ENCODE assay signal across 13 cellular contexts in the genomic region with DNA sequence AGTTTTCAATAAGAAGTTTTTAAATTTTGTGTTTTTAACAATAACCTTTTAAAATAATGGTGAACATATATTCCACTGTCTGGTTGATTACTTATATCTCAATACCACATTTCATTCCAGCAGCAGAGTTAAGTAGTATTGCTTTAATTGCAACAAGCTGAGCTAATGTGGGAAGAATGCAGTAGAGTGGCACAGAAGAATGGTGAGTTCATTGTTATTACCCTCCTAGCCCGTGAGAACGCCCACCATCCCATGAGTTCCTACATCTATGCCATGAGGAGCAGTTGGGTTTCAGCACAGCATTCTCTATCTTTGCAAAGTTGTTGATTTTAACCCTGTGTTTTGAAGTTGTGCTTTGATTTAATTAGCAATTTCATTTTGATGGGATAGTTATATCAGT. TPM values are rescaled to one million over a fixed set of nuclear protein-coding genes. Genes with fewer than 3 reads are reported as not detected.
DNase-seq lines count a peak whose midpoint lies in the region; ATAC-seq and TF ChIP-seq lines count a peak whose summit lies in the region.
"Had no signal": no experiment of that assay in that cellular context is flagged by ENCODE, and none has a peak within 500 bp of the region (broad histone marks: within the 10 kb centered on the region; RNA-seq: fewer than 3 reads in every experiment).

No MANE protein-coding gene starts in this region.

- TF ChIP-seq POLR2A in gastrocnemius medialis (IDR thresholded peaks at IDR 0.05) = no peak

- intact Hi-C loops in posterior cingulate gyrus (cut with DNase I) = no loop called here
- intact Hi-C loops in gastrocnemius medialis (cut with DNase I; ENCODE audit: low total_unique reads) = no loop called here

- no peaks in the 10 kb centered on the region for H3K9me3 Mint-ChIP-seq in endothelial cell (ENCODE audit: unreplicated experiment)
- H3K9me3 Mint-ChIP-seq: CD4-positive, alpha-beta T cell; memory B cell; stimulated activated memory B cell treated with anti-CD40 and anti-IgM and Interleukin-4, amounts not matched to agents 10 μg/mL and 1 μg/mL and 100 μg/mL, for 72 hours had no signal

- peaks cover 5% of the 10 kb centered on the region for H3K27me3 Mint-ChIP-seq in endothelial cell (ENCODE audit: unreplicated experiment)
- H3K27me3 Mint-ChIP-seq: CD4-positive, alpha-beta T cell; stimulated activated memory B cell treated with anti-CD40 and anti-IgM and Interleukin-4, amounts not matched to agents 10 μg/mL and 1 μg/mL and 100 μg/mL, for 72 hours had no signal

- H3K36me3 ChIP-seq in gastrocnemius medialis = no peaks in the 10 kb centered on the region

- peaks cover 12% of the 10 kb centered on the region for H3K4me1 Mint-ChIP-seq in endothelial cell (ENCODE audit: unreplicated experiment)
- H3K4me1 Mint-ChIP-seq: activated CD4-positive, alpha-beta T cell treated with anti-CD3 and anti-CD28 coated beads for 36 hours; memory B cell; stimulated activated memory B cell treated with anti-CD40 and anti-IgM and Interleukin-4, amounts not matched to agents 10 μg/mL and 1 μg/mL and 100 μg/mL, for 72 hours had no signal

- no peak overlapping the region for H3K4me3 ChIP-seq in AG09309 (ENCODE audit: control insufficient read depth, low read depth, low read length)
- no peak overlapping the region for H3K4me3 ChIP-seq in cardiac fibroblast (replicated peaks in 1 of 2; ENCODE audit: low read depth in 2 of 2, low read length in 2 of 2)
- no peak overlapping the region for H3K4me3 ChIP-seq in gastrocnemius medialis

- no peak overlapping the region for H3K4me3 Mint-ChIP-seq in endothelial cell (ENCODE audit: unreplicated experiment)
- H3K4me3 Mint-ChIP-seq: activated CD4-positive, alpha-beta T cell treated with anti-CD3 and anti-CD28 coated beads for 36 hours; CD4-positive, alpha-beta T cell; memory B cell; stimulated activated memory B cell treated with anti-CD40 and anti-IgM and Interleukin-4, amounts not matched to agents 10 μg/mL and 1 μg/mL and 100 μg/mL, for 72 hours had no signal

- H3K27me3 ChIP-seq in gastrocnemius medialis = no peaks in the 10 kb centered on the region

- no peaks in the 10 kb centered on the region for H3K9me3 ChIP-seq in gastrocnemius medialis

- H3K4me1 ChIP-seq in gastrocnemius medialis = no peaks in the 10 kb centered on the region

- ATAC-seq in gastrocnemius medialis = no peak
- ATAC-seq: activated CD4-positive, alpha-beta T cell treated with anti-CD3 and anti-CD28 coated beads for 36 hours; stimulated activated memory B cell treated with anti-CD40 and anti-IgM and Interleukin-4, amounts not matched to agents 10 μg/mL and 1 μg/mL and 100 μg/mL, for 72 hours had no signal

- in situ Hi-C loops in gastrocnemius medialis (cut with MboI; ENCODE audit: low sequenced_read_pairs in 4 of 4) = no loop called here

- H3K27ac Mint-ChIP-seq in endothelial cell (ENCODE audit: unreplicated experiment) = no peak overlapping the region
- H3K27ac Mint-ChIP-seq: activated CD4-positive, alpha-beta T cell treated with anti-CD3 and anti-CD28 coated beads for 36 hours; CD4-positive, alpha-beta T cell; memory B cell; stimulated activated memory B cell treated with anti-CD40 and anti-IgM and Interleukin-4, amounts not matched to agents 10 μg/mL and 1 μg/mL and 100 μg/mL, for 72 hours had no signal

- no peaks in the 10 kb centered on the region for H3K36me3 Mint-ChIP-seq in endothelial cell (ENCODE audit: low read depth, unreplicated experiment)
- H3K36me3 Mint-ChIP-seq: memory B cell; stimulated activated memory B cell treated with anti-CD40 and anti-IgM and Interleukin-4, amounts not matched to agents 10 μg/mL and 1 μg/mL and 100 μg/mL, for 72 hours had no signal

- DNase-seq in AG09309 (ENCODE audit: low read depth) (peak; percentile 44), HT1080 (ENCODE audit: low read depth) (peak; percentile 82), cardiac fibroblast (ENCODE audit: low read depth in 2 of 2) (peak; percentile 49 to 70), kidney tubule cell (ENCODE audit: low spot score) (peak; percentile 86), endothelial cell (ENCODE audit: low spot score) (no peak), posterior cingulate gyrus (no peak), gastrocnemius medialis (no peak), NCI-H345 treated with DMSO at 0.1 percent for 48 hours (lab: John Stamatoyannopoulos, UW; ENCODE audit: unreplicated experiment) (no peak)
- DNase-seq: activated CD4-positive, alpha-beta T cell treated with anti-CD3 and anti-CD28 coated beads for 36 hours; CD4-positive, alpha-beta T cell; NCI-H1436 had no signal

- no peak overlapping the region for H3K27ac ChIP-seq in gastrocnemius medialis

- no peak for TF ChIP-seq CTCF in AG09309 (IDR thresholded peaks at IDR 0.05; ENCODE audit: control insufficient read depth, insufficient read depth, low read depth, low read length, missing control alignments)
- no peak for TF ChIP-seq CTCF in cardiac fibroblast (IDR thresholded peaks at IDR 0.05; ENCODE audit: low read depth, low read length)
- no peak for TF ChIP-seq CTCF in endothelial cell (IDR thresholded peaks at IDR 0.05; ENCODE audit: unreplicated experiment)
- TF ChIP-seq CTCF in gastrocnemius medialis (IDR thresholded peaks at IDR 0.05 in 4 of 5, conservative IDR thresholded peaks at IDR 0.05 in 1 of 5) = no peak

RNA-seq across cellular contexts. Expression of a gene that starts 17.8 kb away (rescaled TPM):
- not detected in 2 replicates for total RNA-seq in HT1080 (2014; rRNA removed; shearing (Covaris generic))
- polyA plus RNA-seq in HT1080 (2015; cell fraction: cytosol; rRNA removed) = 0.03 TPM in 1 of 2 replicates, not detected in the other
- 0.27 and 0.40 TPM in 2 replicates for polyA plus RNA-seq in HT1080 (2015; cell fraction: nucleus; rRNA removed)
- total RNA-seq in endothelial cell (ENCODE audit: unreplicated experiment) = not detected
- total RNA-seq in gastrocnemius medialis = not detected
- total RNA-seq: activated CD4-positive, alpha-beta T cell treated with anti-CD3 and anti-CD28 coated beads for 36 hours; CD4-positive, alpha-beta T cell had no signal

Comparison
In these comparisons a context has a peak if more than half of its experiments do, and no peak if none do; other contexts are left out.
1. DNase-seq: peak in AG09309 (single experiment), HT1080 (single experiment), cardiac fibroblast (2 of 2) and kidney tubule cell (single experiment); none in endothelial cell (single experiment), posterior cingulate gyrus (0 of 10), gastrocnemius medialis (0 of 2) and NCI-H345 treated with DMSO at 0.1 percent for 48 hours (single experiment).